In the genomic region with DNA sequence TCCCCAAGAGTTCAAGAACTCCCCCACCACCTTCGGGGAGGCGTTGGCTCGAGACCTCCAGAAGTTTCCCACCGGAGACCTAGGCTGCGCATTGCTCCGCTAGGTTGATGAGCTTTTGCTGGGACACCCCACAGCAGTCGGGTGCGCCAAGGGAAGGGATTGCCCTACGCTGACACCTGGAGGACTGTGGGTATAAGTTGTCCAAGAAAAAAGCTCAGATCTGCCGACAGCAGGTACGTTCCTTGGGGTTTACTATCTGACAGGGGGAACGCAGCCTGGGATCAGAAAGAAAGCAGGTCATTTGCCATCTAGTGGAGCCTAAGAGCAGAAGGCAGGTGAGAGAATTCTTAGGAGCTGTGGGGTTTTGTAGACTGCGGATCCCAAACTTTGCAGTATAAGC, we compare ENCODE assay signal across 1 cellular context.
TF ChIP-seq lines count a peak whose summit lies in the region.

No MANE protein-coding gene starts in this region.

TF ChIP-seq in H1, 55 proteins besides CTCF, POLR2A, EP300 and RAD21:
- TF ChIP-seq CTBP2 (IDR thresholded peaks at IDR 0.05; ENCODE audit: borderline replicate concordance, insufficient read depth, insufficient read length, low read length) (no peak), SUZ12 (IDR thresholded peaks at IDR 0.05; ENCODE audit: low read length) (no peak), GTF2F1 (IDR thresholded peaks at IDR 0.05; ENCODE audit: borderline replicate concordance, low read depth, low read length) (no peak), BCL11A (IDR thresholded peaks at IDR 0.05; ENCODE audit: low read depth in 2 of 2, low read length in 2 of 2) (no peak), POU5F1 (IDR thresholded peaks at IDR 0.05; ENCODE audit: low read depth, low read length) (no peak), PHF8 (conservative IDR thresholded peaks at IDR 0.05; ENCODE audit: low read depth, low read length) (no peak), NRF1 (IDR thresholded peaks at IDR 0.05; ENCODE audit: low read depth, low read length) (no peak), SIRT6 (IDR thresholded peaks at IDR 0.05; ENCODE audit: low read length) (no peak)
- TF ChIP-seq, protein P1, sequence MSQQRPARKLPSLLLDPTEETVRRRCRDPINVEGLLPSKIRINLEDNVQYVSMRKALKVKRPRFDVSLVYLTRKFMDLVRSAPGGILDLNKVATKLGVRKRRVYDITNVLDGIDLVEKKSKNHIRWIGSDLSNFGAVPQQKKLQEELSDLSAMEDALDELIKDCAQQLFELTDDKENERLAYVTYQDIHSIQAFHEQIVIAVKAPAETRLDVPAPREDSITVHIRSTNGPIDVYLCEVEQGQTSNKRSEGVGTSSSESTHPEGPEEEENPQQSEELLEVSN (IDR thresholded peaks at IDR 0.05) = no peak
